ENCODE assay signal across 8 cellular contexts in the genomic region with DNA sequence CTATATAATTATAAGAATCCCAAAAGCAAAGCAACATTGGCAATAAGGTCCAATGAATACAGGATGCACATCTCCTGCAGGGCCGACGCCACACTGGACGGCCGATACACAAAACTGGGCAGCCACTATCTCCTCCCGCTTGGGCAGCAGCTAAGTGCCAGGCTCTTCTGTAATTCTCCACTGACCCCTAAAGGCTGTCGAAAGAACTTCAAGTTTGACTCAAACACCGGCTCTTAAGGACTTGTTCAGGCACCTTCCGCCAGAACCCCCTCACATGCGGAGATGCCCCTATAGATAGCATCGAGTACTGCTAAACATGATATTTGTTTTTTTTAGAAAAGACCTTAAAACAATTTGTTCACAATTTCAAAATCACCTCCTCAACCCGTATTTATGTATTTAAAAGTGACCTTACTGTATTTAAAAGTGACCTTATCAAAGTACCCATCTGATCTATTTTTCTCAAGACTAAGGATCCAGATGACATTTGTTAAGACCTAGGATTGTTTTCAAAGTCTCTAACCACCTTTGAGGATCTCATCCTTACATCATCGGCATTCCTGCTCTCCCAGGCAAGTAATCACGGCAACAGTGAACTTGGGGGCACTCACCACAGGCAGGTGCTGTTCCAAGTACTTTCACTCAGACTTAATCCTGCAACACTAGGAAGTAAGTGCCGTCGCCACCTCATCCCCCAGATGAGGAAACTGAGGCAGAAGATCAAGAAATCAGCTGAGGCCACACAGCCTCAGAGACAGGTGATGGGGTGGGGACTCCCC.
DNase-seq lines count a peak whose midpoint lies in the region; ATAC-seq and TF ChIP-seq lines count a peak whose summit lies in the region.

No MANE protein-coding gene starts in this region.

- ATAC-seq in GM21529 (IDR thresholded peaks at IDR 0.05; ENCODE audit: unreplicated experiment) (peak; percentile 51), HG02852 (IDR thresholded peaks at IDR 0.05; ENCODE audit: unreplicated experiment) (no peak), GM21786 (IDR thresholded peaks at IDR 0.05; ENCODE audit: unreplicated experiment) (no peak), GM18498 (IDR thresholded peaks at IDR 0.05; ENCODE audit: unreplicated experiment) (no peak)

- H3K4me3 ChIP-seq in AG10803 (ENCODE audit: low read length) (no peak overlapping the region), mammary epithelial cell (replicated peaks in 1 of 3; ENCODE audit: insufficient read depth in 1 of 3, low read depth in 2 of 3, low read length in 3 of 3) (no peak overlapping the region)

- in situ Hi-C loops in mammary epithelial cell (cut with MboI; ENCODE audit: low sequenced_read_pairs in 2 of 2): no loop called here

- 70% methylated on average over 15 of the region's 15 CpGs for WGBS in mammary epithelial cell (ENCODE audit: low coverage, missing lambda C conversion rate)

- CTCF ChIA-PET in mammary epithelial cell (lab: Charles Lee; ENCODE audit: low non-redundant PET): no interaction called here

- H2AFZ ChIP-seq in mammary epithelial cell (ENCODE audit: low read depth, low read length): no peak overlapping the region

- H3K79me2 ChIP-seq in mammary epithelial cell (ENCODE audit: insufficient read depth, low read length): no peaks in the 10 kb centered on the region

- BruUV-seq in mammary epithelial cell (replicated peaks; lab: Mats Ljungman, UMichigan): no TSS peak

- H3K36me3 ChIP-seq in mammary epithelial cell (ENCODE audit: insufficient read depth, low read length): peaks cover 6% of the 10 kb centered on the region

- DNase-seq in AG10803 (ENCODE audit: low read depth) (peak; percentile 78), NCI-H460 (ENCODE audit: extremely low read depth, low read depth) (peak; percentile 51), mammary epithelial cell (peak; percentile 14), left kidney (ENCODE audit: low read depth, low spot score) (peak; percentile 91)

- H3K4me2 ChIP-seq in mammary epithelial cell (ENCODE audit: insufficient read depth, low read depth, low read length): no peak overlapping the region

- no peaks in the 10 kb centered on the region for H4K20me1 ChIP-seq in mammary epithelial cell (ENCODE audit: insufficient read depth, low read length)

- dilution Hi-C loops in mammary epithelial cell (cut with HindIII; ENCODE audit: low sequenced_read_pairs): no loop called here

- TF ChIP-seq CTCF in AG10803 (conservative IDR thresholded peaks at IDR 0.05; ENCODE audit: low read length) (peak; percentile 77), mammary epithelial cell (conservative IDR thresholded peaks at IDR 0.05 in 1 of 2, IDR thresholded peaks at IDR 0.05 in 1 of 2; ENCODE audit: extremely low read depth in 1 of 2, insufficient read depth in 1 of 2, low read depth in 1 of 2, low read length in 2 of 2) (peak; percentile 44 to 60)

- no peaks in the 10 kb centered on the region for H3K9me3 ChIP-seq in mammary epithelial cell (replicated peaks; ENCODE audit: insufficient read depth, low read length)

- H3K27ac ChIP-seq in mammary epithelial cell (ENCODE audit: insufficient read depth, low read depth, low read length): no peak overlapping the region

- no peaks in the 10 kb centered on the region for H3K27me3 ChIP-seq in mammary epithelial cell (ENCODE audit: insufficient read depth, low read length)

- intact Hi-C loops in mammary epithelial cell (cut with micrococcal nuclease): loop anchor here (1.0 kb wide), 2 partner anchors 96 to 1036 kb away; no protein-coding TSS in a partner anchor

- no peaks in the 10 kb centered on the region for H3K4me1 ChIP-seq in mammary epithelial cell (ENCODE audit: insufficient read depth, low read length)

- H3K9ac ChIP-seq in mammary epithelial cell (ENCODE audit: insufficient read depth, low read length): no peak overlapping the region

Comparison
In these comparisons a context has a peak if more than half of its experiments do, and no peak if none do; other contexts are left out.
1. DNase-seq: peak in every context shown above with its lines; median percentile 91 in left kidney; 78 in AG10803; 51 in NCI-H460; 14 in mammary epithelial cell.